ENCODE assay signal across 13 cellular contexts in genomic region chr10:84173543-84173942, GRCh38. TPM values are rescaled to one million over a fixed set of nuclear protein-coding genes. Genes with fewer than 3 reads are reported as not detected.
DNase-seq lines count a peak whose midpoint lies in the region; ATAC-seq and TF ChIP-seq lines count a peak whose summit lies in the region.
"Had no signal": no experiment of that assay in that cellular context is flagged by ENCODE, and none has a peak within 500 bp of the region (broad histone marks: within the 10 kb centered on the region; RNA-seq: fewer than 3 reads in every experiment).

GPR15LG (plus strand) TSS chr10:84173801; CDS start chr10:84173852, 51 bp downstream.

- H3K4me1 Mint-ChIP-seq in nephron, result no peaks in the 10 kb centered on the region

- H4K20me1 ChIP-seq in OCI-LY3 (ENCODE audit: insufficient read depth, low read length), result no peaks in the 10 kb centered on the region

- H3K4me3 Mint-ChIP-seq in nephron, result no peak within 1 kb of the TSS
- H3K4me3 Mint-ChIP-seq: activated T-helper 17 cell treated with anti-CD3 and anti-CD28 coated beads, Interleukin-2, amount 50 U/mL, for 72 hours had no signal

- H3K4me3 ChIP-seq in OCI-LY3 (ENCODE audit: low read length) (peak within 1 kb of the TSS; percentile 82), ascending aorta (no peak within 1 kb of the TSS)
- H3K4me3 ChIP-seq: cardiac muscle cell had no signal

- ATAC-seq in GM18873 (IDR thresholded peaks at IDR 0.05; ENCODE audit: low FRiP score, unreplicated experiment), result peak; percentile 40
- peak; percentile 32 for ATAC-seq in GM21737 (IDR thresholded peaks at IDR 0.05; ENCODE audit: unreplicated experiment)
- ATAC-seq: activated T-helper 17 cell treated with anti-CD3 and anti-CD28 coated beads, Interleukin-2, amount 50 U/mL, for 72 hours had no signal

- H3K4me1 ChIP-seq in OCI-LY3 (ENCODE audit: low read length) (peaks cover 39% of the 10 kb centered on the region), ascending aorta (no peaks in the 10 kb centered on the region)

- no peaks in the 10 kb centered on the region for H3K9me3 ChIP-seq in OCI-LY3 (ENCODE audit: insufficient read depth, low read length)
- no peaks in the 10 kb centered on the region for H3K9me3 ChIP-seq in ascending aorta

- peak within 1 kb of the TSS in 2 of 3 experiments; percentile 93 to 95 for H3K27ac Mint-ChIP-seq in nephron
- H3K27ac Mint-ChIP-seq: activated T-helper 17 cell treated with anti-CD3 and anti-CD28 coated beads, Interleukin-2, amount 50 U/mL, for 72 hours had no signal

- H3K27ac ChIP-seq in OCI-LY3 (ENCODE audit: low read length), result peak within 1 kb of the TSS; percentile 98
- no peak within 1 kb of the TSS for H3K27ac ChIP-seq in ascending aorta
- H3K27ac ChIP-seq: cardiac muscle cell, WERI-Rb-1 had no signal

- intact Hi-C loops in ascending aorta (cut with DNase I), result no loop called here

- TF ChIP-seq CTCF in OCI-LY3 (IDR thresholded peaks at IDR 0.05; ENCODE audit: low read depth, low read length), result no peak
- no peak for TF ChIP-seq CTCF in nephron (IDR thresholded peaks at IDR 0.05; ENCODE audit: unreplicated experiment in 3 of 3)
- TF ChIP-seq CTCF in ascending aorta (IDR thresholded peaks at IDR 0.05), result no peak

- H3K9me3 Mint-ChIP-seq in nephron, result no peaks in the 10 kb centered on the region
- H3K9me3 Mint-ChIP-seq: activated T-helper 17 cell treated with anti-CD3 and anti-CD28 coated beads, Interleukin-2, amount 50 U/mL, for 72 hours had no signal

- no peaks in the 10 kb centered on the region for H3K36me3 Mint-ChIP-seq in nephron (ENCODE audit: low read depth)

- H3K27me3 ChIP-seq in OCI-LY3 (ENCODE audit: low read depth, low read length) (no peaks in the 10 kb centered on the region), ascending aorta (no peaks in the 10 kb centered on the region)
- H3K27me3 ChIP-seq: cardiac muscle cell had no signal

- H3K36me3 ChIP-seq in OCI-LY3 (replicated peaks; ENCODE audit: low read depth, low read length) (no peaks in the 10 kb centered on the region), ascending aorta (no peaks in the 10 kb centered on the region)
- H3K36me3 ChIP-seq: cardiac muscle cell, WERI-Rb-1 had no signal

- H3K9ac ChIP-seq in OCI-LY3 (ENCODE audit: low read length), result peak within 1 kb of the TSS; percentile 84

- DNase-seq in HT-29 (ENCODE audit: low spot score) (no peak), ascending aorta (ENCODE audit: low spot score in 2 of 2) (no peak), putamen (ENCODE audit: low spot score) (no peak)
- no peak for DNase-seq in effector CD4-positive, alpha-beta T cell
- DNase-seq: NCI-H2081, WERI-Rb-1 had no signal

- H3K4me2 ChIP-seq in OCI-LY3 (ENCODE audit: low read length), result peak within 1 kb of the TSS; percentile 95

- H3K79me2 ChIP-seq in OCI-LY3 (ENCODE audit: low read length), result peaks cover 46% of the 10 kb centered on the region

- peaks cover 4% of the 10 kb centered on the region for H3K27me3 Mint-ChIP-seq in nephron (ENCODE audit: low read depth)
- H3K27me3 Mint-ChIP-seq: activated T-helper 17 cell treated with anti-CD3 and anti-CD28 coated beads, Interleukin-2, amount 50 U/mL, for 72 hours had no signal

- peak within 1 kb of the TSS; percentile 8; the same call in 1 of the 2 replicates for H2AFZ ChIP-seq in OCI-LY3 (ENCODE audit: low read depth, low read length)

RNA-seq across cellular contexts. Expression of gene GPR15LG, which starts in this region (rescaled TPM):
- total RNA-seq in HT-29 (2014; rRNA removed; shearing (Covaris generic)), result not detected in 2 replicates
- total RNA-seq in ascending aorta, result not detected
- total RNA-seq: activated T-helper 17 cell treated with anti-CD3 and anti-CD28 coated beads, Interleukin-2, amount 50 U/mL, for 72 hours; cardiac muscle cell; pulmonary artery endothelial cell had no signal
